18 cellular contexts compared by ENCODE assay signal in the genomic region with DNA sequence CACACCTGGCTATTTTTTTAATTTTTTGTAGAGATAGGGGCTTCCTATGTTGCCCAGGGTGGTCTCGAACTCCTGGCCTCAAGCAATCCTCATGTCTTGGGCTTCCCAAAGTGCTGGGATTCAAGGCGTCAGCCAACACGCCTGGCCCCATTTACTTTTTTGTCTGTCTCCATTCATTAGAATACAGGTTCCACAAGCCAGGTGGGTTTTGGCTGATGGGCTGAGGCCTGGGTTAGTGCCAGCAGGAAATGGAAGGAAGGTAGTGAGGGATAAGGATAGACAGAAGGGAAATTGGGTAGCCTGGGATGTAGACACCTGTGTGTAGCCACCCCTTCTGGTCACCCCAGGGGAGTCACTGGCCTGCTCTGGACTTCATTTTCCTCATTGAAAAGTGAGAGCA. TPM values are rescaled to one million over a fixed set of nuclear protein-coding genes. Genes with fewer than 3 reads are reported as not detected.
DNase-seq lines count a peak whose midpoint lies in the region; ATAC-seq, FAIRE-seq and TF ChIP-seq lines count a peak whose summit lies in the region.
"Had no signal": no experiment of that assay in that cellular context is flagged by ENCODE, and none has a peak within 500 bp of the region (broad histone marks: within the 10 kb centered on the region; RNA-seq: fewer than 3 reads in every experiment).

No MANE protein-coding gene starts in this region.

- no peak overlapping the region for H2BK5ac ChIP-seq in neuronal stem cell (ENCODE audit: low read length)

- H3K9me3 Mint-ChIP-seq in activated T-helper 17 cell treated with anti-CD3 and anti-CD28 coated beads, Interleukin-2, amount 50 U/mL, for 72 hours: no peaks in the 10 kb centered on the region
- H3K9me3 Mint-ChIP-seq: CD8-positive, alpha-beta memory T cell had no signal

- in situ Hi-C loops in HepG2 (cut with HindIII; ENCODE audit: extremely low pct_ligation_motif_present, low pct_unique_long_range_greater_than_20kb): no loop called here

- no peak overlapping the region for H3K18ac ChIP-seq in neuronal stem cell (ENCODE audit: low read length)

- no peak overlapping the region for H3K9ac ChIP-seq in HepG2 (ENCODE audit: insufficient read depth, low read depth, low read length)
- H3K9ac ChIP-seq in neuronal stem cell (ENCODE audit: low read depth, low read length, poor library complexity): no peak overlapping the region
- H3K9ac ChIP-seq: BLaER1, GM23248 had no signal

- H3K27ac Mint-ChIP-seq in activated T-helper 17 cell treated with anti-CD3 and anti-CD28 coated beads, Interleukin-2, amount 50 U/mL, for 72 hours: peak overlapping the region; percentile 21

- H3K36me3 ChIP-seq in HepG2 (replicated peaks in 1 of 2; ENCODE audit: control insufficient read depth in 1 of 2, insufficient read depth in 2 of 2, low read length in 2 of 2) (no peaks in the 10 kb centered on the region), right lobe of liver (peaks cover 0 to 13% (median 0%) of the 10 kb centered on the region in 4 donors), neuronal stem cell (replicated peaks in 1 of 2; ENCODE audit: control insufficient read depth in 2 of 2, insufficient read depth in 2 of 2, low read length in 2 of 2) (no peaks in the 10 kb centered on the region)
- H3K36me3 ChIP-seq: BLaER1, HAP-1 had no signal

- H3K27me3 Mint-ChIP-seq in activated T-helper 17 cell treated with anti-CD3 and anti-CD28 coated beads, Interleukin-2, amount 50 U/mL, for 72 hours: no peaks in the 10 kb centered on the region
- H3K27me3 Mint-ChIP-seq: CD8-positive, alpha-beta memory T cell had no signal

- no peak overlapping the region for H2BK12ac ChIP-seq in neuronal stem cell (ENCODE audit: low read length)

- H3K14ac ChIP-seq in neuronal stem cell (ENCODE audit: low read length): peak overlapping the region; percentile 21

- no peaks in the 10 kb centered on the region for H3K79me1 ChIP-seq in neuronal stem cell (ENCODE audit: low read depth, low read length)

- no peak overlapping the region for H4K8ac ChIP-seq in neuronal stem cell (ENCODE audit: low read depth, low read length)

- CTCF ChIA-PET in HepG2 (lab: Yijun Ruan, JAX; ENCODE audit: low intra/inter-chr PET ratio, low total read pairs): no interaction called here

- no peak overlapping the region for H4K91ac ChIP-seq in neuronal stem cell (ENCODE audit: low read depth, low read length, poor library complexity)

- H3K4me2 ChIP-seq in HepG2 (ENCODE audit: low read depth, low read length) (peak overlapping the region; percentile 2; the same call in 1 of the 2 replicates), neuronal stem cell (ENCODE audit: insufficient read depth, low read length, poor library complexity, severe bottlenecking) (no peak overlapping the region)
- H3K4me2 ChIP-seq: BLaER1 had no signal

- H3K4me1 Mint-ChIP-seq in activated T-helper 17 cell treated with anti-CD3 and anti-CD28 coated beads, Interleukin-2, amount 50 U/mL, for 72 hours: peaks cover 10% of the 10 kb centered on the region

- H2BK15ac ChIP-seq in neuronal stem cell (ENCODE audit: low read length): no peak overlapping the region

- H3K27ac ChIP-seq in HepG2 (ENCODE audit: extremely low read length, insufficient read depth, low read length): no peak overlapping the region
- no peak overlapping the region for H3K27ac ChIP-seq in right lobe of liver
- no peak overlapping the region for H3K27ac ChIP-seq in neuronal stem cell (replicated peaks; ENCODE audit: low read length)
- H3K27ac ChIP-seq: 22Rv1, BLaER1, GM23248, HL-60 had no signal

- DNase-seq in HepG2 (ENCODE audit: low spot score) (no peak), right lobe of liver (no peak), neuronal stem cell (ENCODE audit: low spot score) (no peak), cardiac septum (ENCODE audit: low spot score) (no peak), NCI-H1694 (lab: John Stamatoyannopoulos, UW) (no peak), activated T-cell treated with anti-CD3 and anti-CD28 coated beads for 4 hours (no peak)
- DNase-seq: Caco-2; CD8-positive, alpha-beta memory T cell; GM23248; IMR-90; KG1 had no signal

- no peak overlapping the region for H3K4me3 Mint-ChIP-seq in activated T-helper 17 cell treated with anti-CD3 and anti-CD28 coated beads, Interleukin-2, amount 50 U/mL, for 72 hours

- H3K9me3 ChIP-seq in HepG2 (ENCODE audit: low read length): no peaks in the 10 kb centered on the region
- H3K9me3 ChIP-seq in right lobe of liver: no peaks in the 10 kb centered on the region
- H3K9me3 ChIP-seq in neuronal stem cell (replicated peaks in 1 of 2; ENCODE audit: control insufficient read depth in 2 of 2, insufficient read depth in 1 of 2, low read depth in 1 of 2, low read length in 2 of 2): no peaks in the 10 kb centered on the region
- H3K9me3 ChIP-seq: BLaER1, Caco-2, HAP-1 had no signal

- no peak for TF ChIP-seq POLR2A in HepG2 (IDR thresholded peaks at IDR 0.05; ENCODE audit: insufficient read depth in 1 of 2, low read depth in 2 of 2, low read length in 2 of 2)
- TF ChIP-seq POLR2A in right lobe of liver (IDR thresholded peaks at IDR 0.05): no peak

- TF ChIP-seq RAD21 in HepG2 (CRISPR knock-in tag; IDR thresholded peaks at IDR 0.05): no peak

- TF ChIP-seq EP300 in HepG2 (IDR thresholded peaks at IDR 0.05; ENCODE audit: low read depth in 2 of 2, low read length in 2 of 2) (no peak), HepG2 (CRISPR knock-in tag; IDR thresholded peaks at IDR 0.05; ENCODE audit: borderline replicate concordance) (no peak)

- no peaks in the 10 kb centered on the region for H3K36me3 Mint-ChIP-seq in activated T-helper 17 cell treated with anti-CD3 and anti-CD28 coated beads, Interleukin-2, amount 50 U/mL, for 72 hours (ENCODE audit: low read depth)
- H3K36me3 Mint-ChIP-seq: CD8-positive, alpha-beta memory T cell had no signal

- no TSS peak for BruUV-seq in HepG2 (replicated peaks; lab: Mats Ljungman, UMichigan)

- no peak overlapping the region for H3K4me3 ChIP-seq in HepG2 (replicated peaks in 1 of 3; ENCODE audit: insufficient read depth in 1 of 3, low read depth in 2 of 3, low read length in 3 of 3)
- H3K4me3 ChIP-seq in right lobe of liver: no peak overlapping the region
- H3K4me3 ChIP-seq in neuronal stem cell (ENCODE audit: low read length in 2 of 2): no peak overlapping the region
- H3K4me3 ChIP-seq: BLaER1, GM23248, HAP-1 had no signal

- POLR2A ChIA-PET in HepG2 (lab: Yijun Ruan, JAX): no interaction called here

- no peak for FAIRE-seq in HepG2 (lab: Jason Lieb, UNC)

- H3K4me1 ChIP-seq in HepG2 (ENCODE audit: insufficient read depth, low read length) (peaks cover 70% of the 10 kb centered on the region), right lobe of liver (peaks cover 0 to 16% (median under 1%) of the 10 kb centered on the region in 4 donors), neuronal stem cell (ENCODE audit: control insufficient read depth in 2 of 2, insufficient read depth in 1 of 2, low read depth in 1 of 2, low read length in 2 of 2) (no peaks in the 10 kb centered on the region)
- H3K4me1 ChIP-seq: HAP-1 had no signal

- TF ChIP-seq CTCF in HepG2 (CRISPR knock-in tag; IDR thresholded peaks at IDR 0.05) (no peak), right lobe of liver (IDR thresholded peaks at IDR 0.05) (no peak)

- no peak overlapping the region for H3K4ac ChIP-seq in neuronal stem cell (ENCODE audit: low read length)

- H4K20me1 ChIP-seq in HepG2 (ENCODE audit: insufficient read depth, low read length): no peaks in the 10 kb centered on the region
- H4K20me1 ChIP-seq: BLaER1 had no signal

- 92% methylated on average over 3 of the region's 3 CpGs for WGBS in HepG2 (ENCODE audit: low lambda C conversion rate)
- WGBS in right lobe of liver (ENCODE audit: insufficient coverage, low coverage, low lambda C conversion rate, missing lambda C conversion rate): 85% methylated on average over 3 of the region's 3 CpGs
- no CpG with 5 or more reads among the region's 3 CpGs for WGBS in neuronal stem cell (ENCODE audit: extremely low coverage in 2 of 2, insufficient read length in 2 of 2, insufficient replicate concordance in 1 of 2), 2 donors

- no peaks in the 10 kb centered on the region for H3K79me2 ChIP-seq in HepG2 (ENCODE audit: insufficient read depth, low read length)

- H2AK5ac ChIP-seq in neuronal stem cell (ENCODE audit: low read depth, low read length): no peak overlapping the region

- H3K27me3 ChIP-seq in HepG2 (ENCODE audit: control insufficient read depth in 1 of 2, insufficient read depth in 2 of 2, low read length in 2 of 2): peaks cover 0 to 7% of the 10 kb centered on the region in 2 experiments; a peak in 3 of 5 replicates
- H3K27me3 ChIP-seq in right lobe of liver: no peaks in the 10 kb centered on the region
- H3K27me3 ChIP-seq in neuronal stem cell (ENCODE audit: control insufficient read depth in 3 of 3, insufficient read depth in 3 of 3, low read depth in 1 of 3, low read length in 3 of 3): no peaks in the 10 kb centered on the region
- H3K27me3 ChIP-seq: BLaER1 had no signal

- no peak overlapping the region for H3K23ac ChIP-seq in neuronal stem cell (ENCODE audit: low read depth, low read length, poor library complexity)

- intact Hi-C loops in HepG2 (cut with micrococcal nuclease; ENCODE audit: unreplicated experiment) (no loop called here), right lobe of liver (cut with DNase I) (no loop called here), cardiac septum (cut with DNase I) (no loop called here)

- no peak overlapping the region for H2BK120ac ChIP-seq in neuronal stem cell (ENCODE audit: low read depth, low read length)

- H2AFZ ChIP-seq in HepG2 (ENCODE audit: low read length): no peak overlapping the region
- H2AFZ ChIP-seq in neuronal stem cell (ENCODE audit: low read length): no peak overlapping the region
- H2AFZ ChIP-seq: GM23248 had no signal

- ATAC-seq in HepG2 (no peak), right lobe of liver (no peak), GM19351 (IDR thresholded peaks at IDR 0.05; ENCODE audit: unreplicated experiment) (no peak)
- no peak for ATAC-seq in activated T-helper 17 cell treated with anti-CD3 and anti-CD28 coated beads, Interleukin-2, amount 50 U/mL, for 72 hours (replicated peaks)

RNA-seq across cellular contexts. Expression of a gene that starts 4.4 kb away (rescaled TPM):
- 0.13 TPM in 1 of 2 replicates, not detected in the other for total RNA-seq in HepG2 (2016; rRNA removed; fragmentation: Illumina TruSeq; extraction: Trizol)
- not detected in 2 replicates for total RNA-seq in HepG2 (2016; cell fraction: cytosol; rRNA removed; fragmentation: Illumina TruSeq; extraction: Trizol; ENCODE audit: low read depth)
- not detected in 2 replicates for total RNA-seq in HepG2 (2016; cell fraction: insoluble cytoplasmic fraction; rRNA removed; fragmentation: Illumina TruSeq; extraction: Trizol)
- 0.17 TPM in 1 of 2 replicates, not detected in the other for total RNA-seq in HepG2 (2016; cell fraction: membrane; rRNA removed; fragmentation: Illumina TruSeq; extraction: Trizol)
- total RNA-seq in HepG2 (2016; cell fraction: nucleus; rRNA removed; fragmentation: Illumina TruSeq; extraction: Trizol): not detected in 2 replicates
- polyA plus RNA-seq in HepG2 (2011; rRNA removed): 0.29 and 0.54 TPM in 2 replicates
- polyA plus RNA-seq in HepG2 (2011; cell fraction: cytosol; rRNA removed): 0.26 and 0.31 TPM in 2 replicates
- polyA plus RNA-seq in HepG2 (2011; cell fraction: nucleus; rRNA removed): 0.50 and 0.71 TPM in 2 replicates
- polyA plus RNA-seq in HepG2 (2012): 0.16 and 0.35 TPM in 2 replicates
- not detected in 2 replicates for polyA plus RNA-seq in HepG2 (2016; cell fraction: cytosol; fragmentation: Illumina TruSeq; extraction: Trizol; ENCODE audit: low read depth)
- not detected in 2 replicates for polyA plus RNA-seq in HepG2 (2016; cell fraction: insoluble cytoplasmic fraction; fragmentation: Illumina TruSeq; extraction: Trizol; ENCODE audit: low read depth)
- polyA plus RNA-seq in HepG2 (2016; cell fraction: membrane; fragmentation: Illumina TruSeq; extraction: Trizol; ENCODE audit: low read depth): not detected in 2 replicates
- polyA plus RNA-seq in HepG2 (2016; cell fraction: nucleus; fragmentation: Illumina TruSeq; extraction: Trizol; ENCODE audit: insufficient read depth, low read depth): not detected in 2 replicates
- 0.76 TPM in 1 of 2 replicates, not detected in the other for polyA minus RNA-seq in HepG2 (2011; rRNA and poly(A)+ RNA removed; ENCODE audit: low replicate concordance)
- polyA minus RNA-seq in HepG2 (2011; cell fraction: cytosol; rRNA and poly(A)+ RNA removed): not detected in 2 replicates
- not detected in 2 replicates for polyA minus RNA-seq in HepG2 (2011; cell fraction: nucleus; rRNA and poly(A)+ RNA removed)
- total RNA-seq in right lobe of liver: 10 to 100 TPM in 1 of 6 experiments, 1 to 10 TPM in 5; 1.1 to 13.9 (median 3.3) TPM
- total RNA-seq in activated T-helper 17 cell treated with anti-CD3 and anti-CD28 coated beads, Interleukin-2, amount 50 U/mL, for 72 hours: not detected
- polyA plus RNA-seq in neuronal stem cell (2013, experiment 1 of 2): not detected
- not detected for polyA plus RNA-seq in neuronal stem cell (2013, experiment 2 of 2)
- not detected for total RNA-seq in cardiac septum
- total RNA-seq: A673; CD8-positive, alpha-beta memory T cell; GM23248; IMR-90 had no signal
- polyA plus RNA-seq: CD8-positive, alpha-beta memory T cell; GM23248; IMR-90 had no signal

RNA-seq across cellular contexts. Expression of a gene that starts 16.6 kb away (rescaled TPM):
- total RNA-seq in HepG2 (2016; rRNA removed; fragmentation: Illumina TruSeq; extraction: Trizol): 0.11 TPM in 1 of 2 replicates, not detected in the other
- not detected in 2 replicates for total RNA-seq in HepG2 (2016; cell fraction: cytosol; rRNA removed; fragmentation: Illumina TruSeq; extraction: Trizol; ENCODE audit: low read depth)
- 0.15 TPM in 1 of 2 replicates, not detected in the other for total RNA-seq in HepG2 (2016; cell fraction: insoluble cytoplasmic fraction; rRNA removed; fragmentation: Illumina TruSeq; extraction: Trizol)
- not detected in 2 replicates for total RNA-seq in HepG2 (2016; cell fraction: membrane; rRNA removed; fragmentation: Illumina TruSeq; extraction: Trizol)
- 0.09 TPM in 1 of 2 replicates, not detected in the other for total RNA-seq in HepG2 (2016; cell fraction: nucleus; rRNA removed; fragmentation: Illumina TruSeq; extraction: Trizol)
- 0.03 TPM in 2 replicates for polyA plus RNA-seq in HepG2 (2011; rRNA removed)
- 0.01 and 0.03 TPM in 2 replicates for polyA plus RNA-seq in HepG2 (2011; cell fraction: cytosol; rRNA removed)
- polyA plus RNA-seq in HepG2 (2011; cell fraction: nucleus; rRNA removed): 0.07 and 0.11 TPM in 2 replicates
- polyA plus RNA-seq in HepG2 (2012): 0.13 and 0.17 TPM in 2 replicates
- polyA plus RNA-seq in HepG2 (2016; cell fraction: cytosol; fragmentation: Illumina TruSeq; extraction: Trizol; ENCODE audit: low read depth): not detected in 2 replicates
- 0.08 and 0.14 TPM in 2 replicates for polyA plus RNA-seq in HepG2 (2016; cell fraction: insoluble cytoplasmic fraction; fragmentation: Illumina TruSeq; extraction: Trizol; ENCODE audit: low read depth)
- polyA plus RNA-seq in HepG2 (2016; cell fraction: membrane; fragmentation: Illumina TruSeq; extraction: Trizol; ENCODE audit: low read depth): not detected in 2 replicates
- 0.23 and 0.61 TPM in 2 replicates for polyA plus RNA-seq in HepG2 (2016; cell fraction: nucleus; fragmentation: Illumina TruSeq; extraction: Trizol; ENCODE audit: insufficient read depth, low read depth)
- 0.04 TPM in 1 of 2 replicates, not detected in the other for polyA minus RNA-seq in HepG2 (2011; rRNA and poly(A)+ RNA removed; ENCODE audit: low replicate concordance)
- not detected in 2 replicates for polyA minus RNA-seq in HepG2 (2011; cell fraction: cytosol; rRNA and poly(A)+ RNA removed)
- polyA minus RNA-seq in HepG2 (2011; cell fraction: nucleus; rRNA and poly(A)+ RNA removed): not detected in 2 replicates
- total RNA-seq in right lobe of liver: 1 to 10 TPM in 4 of 6 experiments, under 1 TPM in 2; 0.57 to 2.2 (median 1.5) TPM
- total RNA-seq in activated T-helper 17 cell treated with anti-CD3 and anti-CD28 coated beads, Interleukin-2, amount 50 U/mL, for 72 hours: 1 to 10 TPM; 4.2 to 4.3 TPM
- 0.01 TPM for polyA plus RNA-seq in neuronal stem cell (2013, experiment 1 of 2)
- 0.03 TPM for polyA plus RNA-seq in neuronal stem cell (2013, experiment 2 of 2)
- 0.51 TPM for total RNA-seq in cardiac septum
- total RNA-seq: A673, GM23248, IMR-90 had no signal
- polyA plus RNA-seq: GM23248, IMR-90 had no signal

RNA-seq across cellular contexts. Expression of a gene that starts 19.2 kb away (rescaled TPM):
- total RNA-seq in HepG2 (2016; rRNA removed; fragmentation: Illumina TruSeq; extraction: Trizol) (19.9 and 23.4 TPM in 2 replicates), right lobe of liver (10 to 100 TPM; 16.5 to 47.8 (median 30.7) TPM), cardiac septum (9.1 TPM)
- total RNA-seq in HepG2 (2016; cell fraction: cytosol; rRNA removed; fragmentation: Illumina TruSeq; extraction: Trizol; ENCODE audit: low read depth): 16.4 and 17.6 TPM in 2 replicates
- total RNA-seq in HepG2 (2016; cell fraction: insoluble cytoplasmic fraction; rRNA removed; fragmentation: Illumina TruSeq; extraction: Trizol): 16.8 and 28.9 TPM in 2 replicates
- total RNA-seq in HepG2 (2016; cell fraction: membrane; rRNA removed; fragmentation: Illumina TruSeq; extraction: Trizol): 25.5 and 34.7 TPM in 2 replicates
- total RNA-seq in HepG2 (2016; cell fraction: nucleus; rRNA removed; fragmentation: Illumina TruSeq; extraction: Trizol): 24.0 and 25.3 TPM in 2 replicates
- 46.8 and 50.0 TPM in 2 replicates for polyA plus RNA-seq in HepG2 (2011; rRNA removed)
- 29.8 and 31.5 TPM in 2 replicates for polyA plus RNA-seq in HepG2 (2011; cell fraction: cytosol; rRNA removed)
- polyA plus RNA-seq in HepG2 (2011; cell fraction: nucleus; rRNA removed): 100 and 142 TPM in 2 replicates
- 24.9 and 33.5 TPM in 2 replicates for polyA plus RNA-seq in HepG2 (2012)
- polyA plus RNA-seq in HepG2 (2016; cell fraction: cytosol; fragmentation: Illumina TruSeq; extraction: Trizol; ENCODE audit: low read depth): 28.0 and 32.1 TPM in 2 replicates
- polyA plus RNA-seq in HepG2 (2016; cell fraction: insoluble cytoplasmic fraction; fragmentation: Illumina TruSeq; extraction: Trizol; ENCODE audit: low read depth): 28.8 and 31.3 TPM in 2 replicates
- polyA plus RNA-seq in HepG2 (2016; cell fraction: membrane; fragmentation: Illumina TruSeq; extraction: Trizol; ENCODE audit: low read depth): 47.1 and 49.1 TPM in 2 replicates
- 79.1 and 84.7 TPM in 2 replicates for polyA plus RNA-seq in HepG2 (2016; cell fraction: nucleus; fragmentation: Illumina TruSeq; extraction: Trizol; ENCODE audit: insufficient read depth, low read depth)
- 60.6 and 68.2 TPM in 2 replicates for polyA minus RNA-seq in HepG2 (2011; rRNA and poly(A)+ RNA removed; ENCODE audit: low replicate concordance)
- polyA minus RNA-seq in HepG2 (2011; cell fraction: cytosol; rRNA and poly(A)+ RNA removed): 5.8 and 16.4 TPM in 2 replicates
- 14.5 and 15.5 TPM in 2 replicates for polyA minus RNA-seq in HepG2 (2011; cell fraction: nucleus; rRNA and poly(A)+ RNA removed)
- total RNA-seq in activated T-helper 17 cell treated with anti-CD3 and anti-CD28 coated beads, Interleukin-2, amount 50 U/mL, for 72 hours: 10 to 100 TPM; 34.6 to 47.7 TPM
- polyA plus RNA-seq in neuronal stem cell (2013, experiment 1 of 2): 10.9 TPM
- polyA plus RNA-seq in neuronal stem cell (2013, experiment 2 of 2): 11.3 TPM

RNA-seq across cellular contexts. Expression of a gene that starts 27.7 kb away (rescaled TPM):
- total RNA-seq in HepG2 (2016; rRNA removed; fragmentation: Illumina TruSeq; extraction: Trizol) (18.0 and 23.9 TPM in 2 replicates), right lobe of liver (100 to 1,000 TPM in 2 of 6 experiments, 10 to 100 TPM in 4; 33.4 to 188 (median 80.7) TPM), cardiac septum (50.2 TPM)
- total RNA-seq in HepG2 (2016; cell fraction: cytosol; rRNA removed; fragmentation: Illumina TruSeq; extraction: Trizol; ENCODE audit: low read depth): 7.4 and 7.5 TPM in 2 replicates
- total RNA-seq in HepG2 (2016; cell fraction: insoluble cytoplasmic fraction; rRNA removed; fragmentation: Illumina TruSeq; extraction: Trizol): 18.2 and 22.3 TPM in 2 replicates
- total RNA-seq in HepG2 (2016; cell fraction: membrane; rRNA removed; fragmentation: Illumina TruSeq; extraction: Trizol): 9.6 and 12.0 TPM in 2 replicates
- 6.4 and 6.7 TPM in 2 replicates for total RNA-seq in HepG2 (2016; cell fraction: nucleus; rRNA removed; fragmentation: Illumina TruSeq; extraction: Trizol)
- polyA plus RNA-seq in HepG2 (2011; rRNA removed): 20.7 and 25.6 TPM in 2 replicates
- 6.7 and 11.7 TPM in 2 replicates for polyA plus RNA-seq in HepG2 (2011; cell fraction: cytosol; rRNA removed)
- polyA plus RNA-seq in HepG2 (2011; cell fraction: nucleus; rRNA removed): 8.3 and 9.2 TPM in 2 replicates
- polyA plus RNA-seq in HepG2 (2012): 5.3 and 10.3 TPM in 2 replicates
- polyA plus RNA-seq in HepG2 (2016; cell fraction: cytosol; fragmentation: Illumina TruSeq; extraction: Trizol; ENCODE audit: low read depth): 17.0 and 17.7 TPM in 2 replicates
- polyA plus RNA-seq in HepG2 (2016; cell fraction: insoluble cytoplasmic fraction; fragmentation: Illumina TruSeq; extraction: Trizol; ENCODE audit: low read depth): 33.9 and 41.5 TPM in 2 replicates
- 18.7 and 22.5 TPM in 2 replicates for polyA plus RNA-seq in HepG2 (2016; cell fraction: membrane; fragmentation: Illumina TruSeq; extraction: Trizol; ENCODE audit: low read depth)
- 19.8 and 24.6 TPM in 2 replicates for polyA plus RNA-seq in HepG2 (2016; cell fraction: nucleus; fragmentation: Illumina TruSeq; extraction: Trizol; ENCODE audit: insufficient read depth, low read depth)
- polyA minus RNA-seq in HepG2 (2011; rRNA and poly(A)+ RNA removed; ENCODE audit: low replicate concordance): 1.6 and 2.1 TPM in 2 replicates
- 3.0 and 3.5 TPM in 2 replicates for polyA minus RNA-seq in HepG2 (2011; cell fraction: cytosol; rRNA and poly(A)+ RNA removed)
- polyA minus RNA-seq in HepG2 (2011; cell fraction: nucleus; rRNA and poly(A)+ RNA removed): 2.4 and 4.7 TPM in 2 replicates
- not detected for total RNA-seq in activated T-helper 17 cell treated with anti-CD3 and anti-CD28 coated beads, Interleukin-2, amount 50 U/mL, for 72 hours
- polyA plus RNA-seq in neuronal stem cell (2013, experiment 1 of 2): 0.06 TPM
- 0.01 TPM for polyA plus RNA-seq in neuronal stem cell (2013, experiment 2 of 2)
- total RNA-seq: CD8-positive, alpha-beta memory T cell had no signal
- polyA plus RNA-seq: CD8-positive, alpha-beta memory T cell had no signal

RNA-seq across cellular contexts. Expression of a gene that starts 38.9 kb away (rescaled TPM):
- not detected in 2 replicates for total RNA-seq in HepG2 (2016; rRNA removed; fragmentation: Illumina TruSeq; extraction: Trizol)
- not detected in 2 replicates for total RNA-seq in HepG2 (2016; cell fraction: cytosol; rRNA removed; fragmentation: Illumina TruSeq; extraction: Trizol; ENCODE audit: low read depth)
- not detected in 2 replicates for total RNA-seq in HepG2 (2016; cell fraction: insoluble cytoplasmic fraction; rRNA removed; fragmentation: Illumina TruSeq; extraction: Trizol)
- total RNA-seq in HepG2 (2016; cell fraction: membrane; rRNA removed; fragmentation: Illumina TruSeq; extraction: Trizol): not detected in 2 replicates
- not detected in 2 replicates for total RNA-seq in HepG2 (2016; cell fraction: nucleus; rRNA removed; fragmentation: Illumina TruSeq; extraction: Trizol)
- 0.05 and 0.08 TPM in 2 replicates for polyA plus RNA-seq in HepG2 (2011; rRNA removed)
- not detected in 2 replicates for polyA plus RNA-seq in HepG2 (2011; cell fraction: cytosol; rRNA removed)
- polyA plus RNA-seq in HepG2 (2011; cell fraction: nucleus; rRNA removed): 0.35 and 0.36 TPM in 2 replicates
- 0.15 TPM in 1 of 2 replicates, not detected in the other for polyA plus RNA-seq in HepG2 (2012)
- polyA plus RNA-seq in HepG2 (2016; cell fraction: cytosol; fragmentation: Illumina TruSeq; extraction: Trizol; ENCODE audit: low read depth): 0.16 TPM in 1 of 2 replicates, not detected in the other
- not detected in 2 replicates for polyA plus RNA-seq in HepG2 (2016; cell fraction: insoluble cytoplasmic fraction; fragmentation: Illumina TruSeq; extraction: Trizol; ENCODE audit: low read depth)
- polyA plus RNA-seq in HepG2 (2016; cell fraction: membrane; fragmentation: Illumina TruSeq; extraction: Trizol; ENCODE audit: low read depth): not detected in 2 replicates
- 0.51 TPM in 1 of 2 replicates, not detected in the other for polyA plus RNA-seq in HepG2 (2016; cell fraction: nucleus; fragmentation: Illumina TruSeq; extraction: Trizol; ENCODE audit: insufficient read depth, low read depth)
- polyA minus RNA-seq in HepG2 (2011; rRNA and poly(A)+ RNA removed; ENCODE audit: low replicate concordance): 0.14 TPM in 1 of 2 replicates, not detected in the other
- not detected in 2 replicates for polyA minus RNA-seq in HepG2 (2011; cell fraction: cytosol; rRNA and poly(A)+ RNA removed)
- polyA minus RNA-seq in HepG2 (2011; cell fraction: nucleus; rRNA and poly(A)+ RNA removed): 0.37 TPM in 1 of 2 replicates, not detected in the other
- not detected for total RNA-seq in right lobe of liver
- not detected for total RNA-seq in activated T-helper 17 cell treated with anti-CD3 and anti-CD28 coated beads, Interleukin-2, amount 50 U/mL, for 72 hours
- polyA plus RNA-seq in neuronal stem cell (2013, experiment 1 of 2): 0.17 TPM
- polyA plus RNA-seq in neuronal stem cell (2013, experiment 2 of 2): 0.07 TPM
- not detected for total RNA-seq in cardiac septum
- total RNA-seq: A673; Caco-2; CD8-positive, alpha-beta memory T cell; GM23248; IMR-90 had no signal
- polyA plus RNA-seq: CD8-positive, alpha-beta memory T cell; GM23248 had no signal
